Comparison of ENCODE assay signal across 11 cellular contexts in the genomic region with DNA sequence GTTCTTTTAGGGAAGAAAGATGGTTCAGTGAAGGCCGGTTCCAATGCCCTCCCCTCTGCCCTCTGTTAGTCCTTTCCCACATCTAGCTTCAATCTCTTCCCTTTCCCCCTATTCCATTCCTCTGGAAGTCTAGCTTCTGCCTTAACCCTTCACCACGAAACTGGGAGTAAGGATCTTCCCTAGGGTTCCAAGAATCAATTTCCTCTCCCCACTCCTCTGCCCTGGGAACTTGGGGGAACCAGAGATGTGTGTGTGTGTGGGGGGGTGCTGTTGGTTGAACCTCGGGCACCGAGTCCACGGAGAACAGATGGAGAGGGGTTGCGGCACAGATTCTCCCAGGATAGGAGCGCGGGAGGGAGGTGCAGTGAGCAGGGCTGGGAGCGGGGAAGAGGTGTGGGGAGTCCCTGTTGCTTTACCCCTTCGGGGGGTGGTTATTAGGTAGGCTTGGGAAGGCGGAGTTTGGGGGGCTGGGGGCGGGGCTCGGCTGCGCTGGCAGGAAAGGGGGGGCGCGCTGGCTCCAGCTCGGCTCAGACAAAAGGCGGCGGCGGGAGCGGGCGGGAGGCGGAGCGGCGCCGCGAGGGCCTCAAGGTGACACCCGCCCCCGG. TPM values are rescaled to one million over a fixed set of nuclear protein-coding genes. Genes with fewer than 3 reads are reported as not detected.
DNase-seq lines count a peak whose midpoint lies in the region; ATAC-seq and TF ChIP-seq lines count a peak whose summit lies in the region.
"Had no signal": no experiment of that assay in that cellular context is flagged by ENCODE, and none has a peak within 500 bp of the region (broad histone marks: within the 10 kb centered on the region; RNA-seq: fewer than 3 reads in every experiment).

Gene TMEM151B, plus strand, starts transcription at position 530 of the 605 bp plus-strand sequence. CDS start 293 bp downstream, outside the sequence.

- no peak for TF ChIP-seq EP300 in suprapubic skin (IDR thresholded peaks at IDR 0.05)

- H3K27ac ChIP-seq in suprapubic skin: no peak within 1 kb of the TSS

- ATAC-seq in activated CD4-positive, alpha-beta T cell treated with anti-CD3 and anti-CD28 coated beads for 36 hours: no peak
- ATAC-seq in HG03432 (IDR thresholded peaks at IDR 0.05; ENCODE audit: unreplicated experiment): no peak
- ATAC-seq in GM21390 (IDR thresholded peaks at IDR 0.05; ENCODE audit: unreplicated experiment): no peak

- TF ChIP-seq CTCF in suprapubic skin (IDR thresholded peaks at IDR 0.05): no peak

- no peak for TF ChIP-seq POLR2A in suprapubic skin (IDR thresholded peaks at IDR 0.05)

- peaks cover 44% of the 10 kb centered on the region for H3K27me3 ChIP-seq in suprapubic skin

- no peaks in the 10 kb centered on the region for H3K9me3 ChIP-seq in suprapubic skin
- H3K9me3 ChIP-seq: MG63 had no signal

- no peaks in the 10 kb centered on the region for H3K36me3 Mint-ChIP-seq in activated CD4-positive, alpha-beta T cell treated with anti-CD3 and anti-CD28 coated beads for 36 hours (ENCODE audit: low read depth)
- H3K36me3 Mint-ChIP-seq in activated CD4-positive, alpha-beta memory T cell treated with anti-CD3 and anti-CD28 coated beads, Interleukin-2, amount 10 ng/mL, durations not matched to agents 7 days and 5 days (ENCODE audit: low read depth): no peaks in the 10 kb centered on the region

- CTCF ChIA-PET in activated CD4-positive, alpha-beta T cell treated with anti-CD3 and anti-CD28 coated beads for 36 hours (lab: Charles Lee): interaction anchor here (0.6 to 4.9 kb wide), 8 partner anchors 19 to 98 kb away, joined by 3 to 55 read pairs (median 8); no protein-coding TSS in a partner anchor
- CTCF ChIA-PET in activated CD4-positive, alpha-beta memory T cell treated with anti-CD3 and anti-CD28 coated beads, Interleukin-2, amount 10 ng/mL, durations not matched to agents 7 days and 5 days (lab: Charles Lee): interaction anchor here (2.3 to 4.2 kb wide), 2 partner anchors 29 to 67 kb away, joined by 14 to 69 read pairs; no protein-coding TSS in a partner anchor

- peaks cover 32% of the 10 kb centered on the region for H3K4me1 Mint-ChIP-seq in activated CD4-positive, alpha-beta T cell treated with anti-CD3 and anti-CD28 coated beads for 36 hours
- peaks cover 35% of the 10 kb centered on the region for H3K4me1 Mint-ChIP-seq in activated CD4-positive, alpha-beta memory T cell treated with anti-CD3 and anti-CD28 coated beads, Interleukin-2, amount 10 ng/mL, durations not matched to agents 7 days and 5 days

- POLR2A ChIA-PET in activated CD4-positive, alpha-beta T cell treated with anti-CD3 and anti-CD28 coated beads for 36 hours (lab: Charles Lee): interaction anchor here (1.6 kb wide), 1 partner anchor 66 kb away, joined by 3 read pairs; no protein-coding TSS in a partner anchor
- POLR2A ChIA-PET in activated CD4-positive, alpha-beta memory T cell treated with anti-CD3 and anti-CD28 coated beads, Interleukin-2, amount 10 ng/mL, durations not matched to agents 7 days and 5 days (lab: Charles Lee): interaction anchor here (0.6 to 1.9 kb wide), 2 partner anchors 13 to 1098 kb away, joined by 3 to 4 read pairs; no protein-coding TSS in a partner anchor

- WGBS in suprapubic skin: 54% methylated on average over 9 of the region's 29 CpGs

- H3K4me3 ChIP-seq in iPS-11a (ENCODE audit: low read depth, low read length) (peak within 1 kb of the TSS; percentile 0), suprapubic skin (peak within 1 kb of the TSS; percentile 51)
- H3K4me3 ChIP-seq: MG63 had no signal

- no peak within 1 kb of the TSS for H3K27ac Mint-ChIP-seq in activated CD4-positive, alpha-beta T cell treated with anti-CD3 and anti-CD28 coated beads for 36 hours
- no peak within 1 kb of the TSS for H3K27ac Mint-ChIP-seq in activated CD4-positive, alpha-beta memory T cell treated with anti-CD3 and anti-CD28 coated beads, Interleukin-2, amount 10 ng/mL, durations not matched to agents 7 days and 5 days

- intact Hi-C loops in activated CD4-positive, alpha-beta T cell treated with anti-CD3 and anti-CD28 coated beads for 36 hours (cut with DNase I, micrococcal nuclease): loop anchor here in 1 of 2 experiments (2.0 to 5.0 kb wide), 2 partner anchors 35 to 187 kb away; no protein-coding TSS in a partner anchor

- no peaks in the 10 kb centered on the region for H3K9me3 Mint-ChIP-seq in activated CD4-positive, alpha-beta T cell treated with anti-CD3 and anti-CD28 coated beads for 36 hours (ENCODE audit: low read depth)
- no peaks in the 10 kb centered on the region for H3K9me3 Mint-ChIP-seq in activated CD4-positive, alpha-beta memory T cell treated with anti-CD3 and anti-CD28 coated beads, Interleukin-2, amount 10 ng/mL, durations not matched to agents 7 days and 5 days

- H3K27me3 Mint-ChIP-seq in activated CD4-positive, alpha-beta T cell treated with anti-CD3 and anti-CD28 coated beads for 36 hours: peaks cover 47% of the 10 kb centered on the region
- H3K27me3 Mint-ChIP-seq in activated CD4-positive, alpha-beta memory T cell treated with anti-CD3 and anti-CD28 coated beads, Interleukin-2, amount 10 ng/mL, durations not matched to agents 7 days and 5 days: peaks cover 56% of the 10 kb centered on the region

- H3K36me3 ChIP-seq in suprapubic skin: no peaks in the 10 kb centered on the region
- H3K36me3 ChIP-seq: MG63 had no signal

- DNase-seq in activated CD4-positive, alpha-beta T cell treated with anti-CD3 and anti-CD28 coated beads for 36 hours: no peak
- DNase-seq in activated CD4-positive, alpha-beta T cell treated with anti-CD3 and anti-CD28 coated beads for 48 hours: no peak
- DNase-seq in activated CD4-positive, alpha-beta memory T cell treated with anti-CD3 and anti-CD28 coated beads, Interleukin-2, amount 10 ng/mL, durations not matched to agents 7 days and 5 days: no peak
- no peak for DNase-seq in suprapubic skin (ENCODE audit: low spot score in 2 of 2)
- DNase-seq in stimulated activated CD4-positive, alpha-beta T cell treated with anti-CD3 and anti-CD28 coated beads, Interleukin-2, amount 100 ng/mL, for 24 hours: no peak
- DNase-seq: MG63; stimulated activated CD4-positive, alpha-beta T cell treated with anti-CD3 and anti-CD28 coated beads, Interleukin-1b, Interleukin-23, amount 100 ng/mL, for 48 hours had no signal

- peak within 1 kb of the TSS; percentile 38 for H3K4me3 Mint-ChIP-seq in activated CD4-positive, alpha-beta T cell treated with anti-CD3 and anti-CD28 coated beads for 36 hours
- H3K4me3 Mint-ChIP-seq in activated CD4-positive, alpha-beta memory T cell treated with anti-CD3 and anti-CD28 coated beads, Interleukin-2, amount 10 ng/mL, durations not matched to agents 7 days and 5 days: peak within 1 kb of the TSS; percentile 19

- H3K4me1 ChIP-seq in suprapubic skin: peaks cover 11% of the 10 kb centered on the region

RNA-seq across cellular contexts. Expression of gene TMEM151B, which starts in this region (rescaled TPM):
- total RNA-seq in activated CD4-positive, alpha-beta T cell treated with anti-CD3 and anti-CD28 coated beads for 36 hours: under 1 TPM in 1 of 2 experiments, not detected in 1; 0.09 TPM
- total RNA-seq in activated CD4-positive, alpha-beta memory T cell treated with anti-CD3 and anti-CD28 coated beads, Interleukin-2, amount 10 ng/mL, durations not matched to agents 7 days and 5 days: not detected
- under 1 TPM in 2 of 4 donors, not detected in 2; 0.10 to 0.15 TPM for total RNA-seq in suprapubic skin
- total RNA-seq: glomerular endothelial cell had no signal
